Comparison of ENCODE assay signal across 8 cellular contexts in genomic region chr3:139343895-139344856, GRCh38. TPM values are rescaled to one million over a fixed set of nuclear protein-coding genes. Genes with fewer than 3 reads are reported as not detected.
DNase-seq lines count a peak whose midpoint lies in the region; ATAC-seq and TF ChIP-seq lines count a peak whose summit lies in the region.

Gene MRPS22 (plus strand): TSS chr3:139344020. CDS start chr3:139344027, 7 bp downstream.

- H3K36me3 ChIP-seq in GM06990 (ENCODE audit: control insufficient read depth, insufficient read depth, low read length) (peaks cover 3% of the 10 kb centered on the region), osteoblast (ENCODE audit: insufficient read depth, low read length) (peaks cover 15% of the 10 kb centered on the region), thoracic aorta (peaks cover 14% of the 10 kb centered on the region)

- DNase-seq in GM06990 (ENCODE audit: extremely low read depth, insufficient read length) (peak; percentile 86), NCI-H1092 (lab: John Stamatoyannopoulos, UW) (peak; percentile 83), glutamatergic neuron (peak; percentile 72), osteoblast (ENCODE audit: insufficient read length, low spot score, missing footprints) (no peak), thoracic aorta (ENCODE audit: low spot score) (peak; percentile 33)

- peaks cover 6% of the 10 kb centered on the region for H3K4me1 Mint-ChIP-seq in activated naive CD4-positive, alpha-beta T cell treated with anti-CD3 and anti-CD28 coated beads, Interleukin-2, amount 50 U/mL, for 24 hours
- no peaks in the 10 kb centered on the region for H3K4me1 Mint-ChIP-seq in glutamatergic neuron (ENCODE audit: low read depth, unreplicated experiment)

- H3K4me2 ChIP-seq in osteoblast (ENCODE audit: insufficient read depth, low read length), result peak within 1 kb of the TSS; percentile 99

- H3K9me3 ChIP-seq in osteoblast (ENCODE audit: low read depth, low read length) (no peaks in the 10 kb centered on the region), thoracic aorta (no peaks in the 10 kb centered on the region)

- H3K4me3 Mint-ChIP-seq in activated naive CD4-positive, alpha-beta T cell treated with anti-CD3 and anti-CD28 coated beads, Interleukin-2, amount 50 U/mL, for 24 hours, result no peak within 1 kb of the TSS
- H3K4me3 Mint-ChIP-seq in glutamatergic neuron (ENCODE audit: unreplicated experiment), result peak within 1 kb of the TSS; percentile 39

- ATAC-seq in HG02588 (IDR thresholded peaks at IDR 0.05; ENCODE audit: unreplicated experiment) (peak; percentile 98), SK-N-SH treated with all-trans-retinoic acid at 6 μM for 48 hours (peak; percentile 99), thoracic aorta (ENCODE audit: insufficient number of reproducible peaks, low FRiP score, low read depth) (peak; percentile 95)

- H4K20me1 ChIP-seq in osteoblast (ENCODE audit: insufficient read depth, low read length), result peaks cover 7% of the 10 kb centered on the region

- peaks cover 11% of the 10 kb centered on the region for H3K36me3 Mint-ChIP-seq in activated naive CD4-positive, alpha-beta T cell treated with anti-CD3 and anti-CD28 coated beads, Interleukin-2, amount 50 U/mL, for 24 hours
- H3K36me3 Mint-ChIP-seq in glutamatergic neuron (ENCODE audit: unreplicated experiment), result no peaks in the 10 kb centered on the region

- H3K27me3 ChIP-seq in GM06990 (replicated peaks; ENCODE audit: control insufficient read depth, insufficient read depth, low read length) (no peaks in the 10 kb centered on the region), osteoblast (ENCODE audit: insufficient read depth, low read length) (no peaks in the 10 kb centered on the region), thoracic aorta (replicated peaks; ENCODE audit: insufficient read depth) (no peaks in the 10 kb centered on the region)

- peak within 1 kb of the TSS; percentile 99 for H2AFZ ChIP-seq in osteoblast (ENCODE audit: low read length)

- no peaks in the 10 kb centered on the region for H3K27me3 Mint-ChIP-seq in activated naive CD4-positive, alpha-beta T cell treated with anti-CD3 and anti-CD28 coated beads, Interleukin-2, amount 50 U/mL, for 24 hours
- peaks cover 6% of the 10 kb centered on the region for H3K27me3 Mint-ChIP-seq in glutamatergic neuron (ENCODE audit: unreplicated experiment)

- H3K27ac Mint-ChIP-seq in activated naive CD4-positive, alpha-beta T cell treated with anti-CD3 and anti-CD28 coated beads, Interleukin-2, amount 50 U/mL, for 24 hours, result peak within 1 kb of the TSS; percentile 89
- H3K27ac Mint-ChIP-seq in glutamatergic neuron (ENCODE audit: unreplicated experiment), result no peak within 1 kb of the TSS

- TF ChIP-seq CTCF in GM06990 (IDR thresholded peaks at IDR 0.05; ENCODE audit: insufficient read depth, low read length, poor library complexity, severe bottlenecking) (no peak), glutamatergic neuron (IDR thresholded peaks at IDR 0.05; ENCODE audit: partially characterized antibody, unreplicated experiment) (no peak), osteoblast (IDR thresholded peaks at IDR 0.05; ENCODE audit: extremely low read depth, low read depth, low read length) (no peak), thoracic aorta (IDR thresholded peaks at IDR 0.05) (no peak)

- H3K27ac ChIP-seq in osteoblast (ENCODE audit: low read depth, low read length) (peak within 1 kb of the TSS; percentile 90), thoracic aorta (peak within 1 kb of the TSS; percentile 69 to 72)

- H3K9me3 Mint-ChIP-seq in activated naive CD4-positive, alpha-beta T cell treated with anti-CD3 and anti-CD28 coated beads, Interleukin-2, amount 50 U/mL, for 24 hours, result no peaks in the 10 kb centered on the region
- H3K9me3 Mint-ChIP-seq in glutamatergic neuron (ENCODE audit: unreplicated experiment), result peaks cover 2% of the 10 kb centered on the region

- H3K79me2 ChIP-seq in osteoblast (ENCODE audit: insufficient read depth, low read length), result peaks cover 44% of the 10 kb centered on the region

- peak within 1 kb of the TSS; percentile 98 for H3K4me3 ChIP-seq in GM06990 (replicated peaks; ENCODE audit: low read depth, low read length)
- peak within 1 kb of the TSS; percentile 96 for H3K4me3 ChIP-seq in osteoblast (ENCODE audit: insufficient read depth, low read length)
- H3K4me3 ChIP-seq in thoracic aorta, result peak within 1 kb of the TSS; percentile 92

- peaks cover 22% of the 10 kb centered on the region for H3K4me1 ChIP-seq in osteoblast (ENCODE audit: insufficient read depth, low read length)
- H3K4me1 ChIP-seq in thoracic aorta (ENCODE audit: control insufficient read depth in 1 of 2, low read depth in 2 of 2), result peaks cover 14 to 16% of the 10 kb centered on the region in 2 donors

TF ChIP-seq in SK-N-SH treated with all-trans-retinoic acid at 6 μM for 48 hours, 23 proteins besides CTCF, POLR2A, EP300 and RAD21:
- TF ChIP-seq ZNF70 (CRISPR knock-in tag; IDR thresholded peaks at IDR 0.05), result 0 out of 2 replicates have a peak, but pooled peaks have one; percentile 20
- TF ChIP-seq, protein P1, sequence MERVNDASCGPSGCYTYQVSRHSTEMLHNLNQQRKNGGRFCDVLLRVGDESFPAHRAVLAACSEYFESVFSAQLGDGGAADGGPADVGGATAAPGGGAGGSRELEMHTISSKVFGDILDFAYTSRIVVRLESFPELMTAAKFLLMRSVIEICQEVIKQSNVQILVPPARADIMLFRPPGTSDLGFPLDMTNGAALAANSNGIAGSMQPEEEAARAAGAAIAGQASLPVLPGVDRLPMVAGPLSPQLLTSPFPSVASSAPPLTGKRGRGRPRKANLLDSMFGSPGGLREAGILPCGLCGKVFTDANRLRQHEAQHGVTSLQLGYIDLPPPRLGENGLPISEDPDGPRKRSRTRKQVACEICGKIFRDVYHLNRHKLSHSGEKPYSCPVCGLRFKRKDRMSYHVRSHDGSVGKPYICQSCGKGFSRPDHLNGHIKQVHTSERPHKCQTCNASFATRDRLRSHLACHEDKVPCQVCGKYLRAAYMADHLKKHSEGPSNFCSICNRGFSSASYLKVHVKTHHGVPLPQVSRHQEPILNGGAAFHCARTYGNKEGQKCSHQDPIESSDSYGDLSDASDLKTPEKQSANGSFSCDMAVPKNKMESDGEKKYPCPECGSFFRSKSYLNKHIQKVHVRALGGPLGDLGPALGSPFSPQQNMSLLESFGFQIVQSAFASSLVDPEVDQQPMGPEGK (CRISPR knock-in tag; IDR thresholded peaks at IDR 0.05; ENCODE audit: borderline replicate concordance), result no peak

RNA-seq across cellular contexts. Expression of gene MRPS22, which starts in this region (rescaled TPM):
- total RNA-seq in glutamatergic neuron (ENCODE audit: unreplicated experiment), result 28.7 TPM
- 65.1 and 68.1 TPM in 2 replicates for total RNA-seq in osteoblast
- total RNA-seq in thoracic aorta, result 10 to 100 TPM; 21.3 to 32.2 TPM
